ENCODE assay signal across 1 cellular context in genomic region chr10:68463365-68464093, GRCh38.
TF ChIP-seq lines count a peak whose summit lies in the region.

No MANE protein-coding gene starts in this region.

TF ChIP-seq in HEK293, 187 proteins besides CTCF, POLR2A, EP300 and RAD21 (continued from another document):
- 0 out of 2 replicates have a peak, but pooled peaks have one; percentile 38 for TF ChIP-seq PRDM10 (tag by site-specific recombination; IDR thresholded peaks at IDR 0.05)
- no peak for TF ChIP-seq ZNF138 (tag by site-specific recombination; IDR thresholded peaks at IDR 0.05; ENCODE audit: borderline replicate concordance)
